27 cellular contexts compared by ENCODE assay signal in genomic region chr3:133845127-133845526, GRCh38.
"Had no signal": no experiment of that assay in that cellular context is flagged by ENCODE, and none has a peak within 500 bp of the region (broad histone marks: within the 10 kb centered on the region; RNA-seq: fewer than 3 reads in every experiment).

No MANE protein-coding gene starts in this region.

- H3K9me3 Mint-ChIP-seq: natural killer cell treated with Interleukin-12 subunit alpha and Interleukin-12 subunit beta and Interleukin-15 and Interleukin-18, amount 100 ng/mL, for 72 hours; stimulated activated effector memory CD8-positive, alpha-beta T cell treated with anti-CD3 and anti-CD28 coated beads, Interleukin-12 subunit alpha, Interleukin-12 subunit beta, amount 100 ng/mL, for 72 hours; stimulated activated naive CD8-positive, alpha-beta T cell treated with anti-CD3 and anti-CD28 coated beads, Interleukin-15, Interleukin-2, amounts not matched to agents 100 ng/mL and 50 ng/mL, for 24 hours had no signal

- H3K9me3 ChIP-seq: left lung, mucosa of descending colon, pancreas, prostate gland, suprapubic skin, thoracic aorta, tibial artery, vagina had no signal

- H3K27ac ChIP-seq: left lung, pancreas, prostate gland, spleen, suprapubic skin, thoracic aorta, tibial artery, vagina had no signal

- H3K4me1 ChIP-seq: left lung, pancreas, prostate gland, spleen, suprapubic skin, tibial artery, vagina had no signal

- ATAC-seq: left colon; left lung; mucosa of descending colon; naive thymus-derived CD4-positive, alpha-beta T cell; natural killer cell treated with Interleukin-12 subunit alpha and Interleukin-12 subunit beta and Interleukin-15 and Interleukin-18, amount 100 ng/mL, for 72 hours; pancreas; right cardiac atrium; sciatic nerve; stimulated activated effector memory CD8-positive, alpha-beta T cell treated with anti-CD3 and anti-CD28 coated beads, Interleukin-12 subunit alpha, Interleukin-12 subunit beta, amount 100 ng/mL, for 72 hours had no signal

- H3K4me1 Mint-ChIP-seq: naive thymus-derived CD4-positive, alpha-beta T cell had no signal

- H3K36me3 Mint-ChIP-seq: naive thymus-derived CD4-positive, alpha-beta T cell; natural killer cell treated with Interleukin-12 subunit alpha and Interleukin-12 subunit beta and Interleukin-15 and Interleukin-18, amount 100 ng/mL, for 72 hours; stimulated activated effector memory CD8-positive, alpha-beta T cell treated with anti-CD3 and anti-CD28 coated beads, Interleukin-12 subunit alpha, Interleukin-12 subunit beta, amount 100 ng/mL, for 72 hours had no signal

- H3K36me3 ChIP-seq: left lung, pancreas, prostate gland, spleen, suprapubic skin, thoracic aorta, vagina had no signal

- H3K4me3 ChIP-seq: left lung, lung, mucosa of descending colon, pancreas, prostate gland, spleen, suprapubic skin, thoracic aorta, tibial artery, vagina had no signal

- H3K27me3 ChIP-seq: left lung, pancreas, spleen, suprapubic skin, tibial artery, vagina had no signal

- H3K27ac Mint-ChIP-seq: naive thymus-derived CD4-positive, alpha-beta T cell; natural killer cell treated with Interleukin-12 subunit alpha and Interleukin-12 subunit beta and Interleukin-15 and Interleukin-18, amount 100 ng/mL, for 72 hours; stimulated activated effector memory CD8-positive, alpha-beta T cell treated with anti-CD3 and anti-CD28 coated beads, Interleukin-12 subunit alpha, Interleukin-12 subunit beta, amount 100 ng/mL, for 72 hours; stimulated activated naive CD8-positive, alpha-beta T cell treated with anti-CD3 and anti-CD28 coated beads, Interleukin-15, Interleukin-2, amounts not matched to agents 100 ng/mL and 50 ng/mL, for 24 hours had no signal

- H3K4me3 Mint-ChIP-seq: naive thymus-derived CD4-positive, alpha-beta T cell; natural killer cell treated with Interleukin-12 subunit alpha and Interleukin-12 subunit beta and Interleukin-15 and Interleukin-18, amount 100 ng/mL, for 72 hours; stimulated activated effector memory CD8-positive, alpha-beta T cell treated with anti-CD3 and anti-CD28 coated beads, Interleukin-12 subunit alpha, Interleukin-12 subunit beta, amount 100 ng/mL, for 72 hours; stimulated activated naive CD8-positive, alpha-beta T cell treated with anti-CD3 and anti-CD28 coated beads, Interleukin-15, Interleukin-2, amounts not matched to agents 100 ng/mL and 50 ng/mL, for 24 hours had no signal

- FAIRE-seq: keratinocyte, pancreas, small intestine had no signal

- DNase-seq: hippocampal formation; left colon; left lung; mesendoderm; midbrain; mucosa of descending colon; naive thymus-derived CD4-positive, alpha-beta T cell; nucleus accumbens; pancreas; retina; right cardiac atrium; small intestine; spleen; stimulated activated CD4-positive, alpha-beta T cell treated with anti-CD3 and anti-CD28 coated beads, Interleukin-4, amount 100 ng/mL, for 24 hours; stimulated activated naive CD4-positive, alpha-beta T cell; tibial artery; trophoblast cell had no signal
